ENCODE assay signal across 1 cellular context in the genomic region with DNA sequence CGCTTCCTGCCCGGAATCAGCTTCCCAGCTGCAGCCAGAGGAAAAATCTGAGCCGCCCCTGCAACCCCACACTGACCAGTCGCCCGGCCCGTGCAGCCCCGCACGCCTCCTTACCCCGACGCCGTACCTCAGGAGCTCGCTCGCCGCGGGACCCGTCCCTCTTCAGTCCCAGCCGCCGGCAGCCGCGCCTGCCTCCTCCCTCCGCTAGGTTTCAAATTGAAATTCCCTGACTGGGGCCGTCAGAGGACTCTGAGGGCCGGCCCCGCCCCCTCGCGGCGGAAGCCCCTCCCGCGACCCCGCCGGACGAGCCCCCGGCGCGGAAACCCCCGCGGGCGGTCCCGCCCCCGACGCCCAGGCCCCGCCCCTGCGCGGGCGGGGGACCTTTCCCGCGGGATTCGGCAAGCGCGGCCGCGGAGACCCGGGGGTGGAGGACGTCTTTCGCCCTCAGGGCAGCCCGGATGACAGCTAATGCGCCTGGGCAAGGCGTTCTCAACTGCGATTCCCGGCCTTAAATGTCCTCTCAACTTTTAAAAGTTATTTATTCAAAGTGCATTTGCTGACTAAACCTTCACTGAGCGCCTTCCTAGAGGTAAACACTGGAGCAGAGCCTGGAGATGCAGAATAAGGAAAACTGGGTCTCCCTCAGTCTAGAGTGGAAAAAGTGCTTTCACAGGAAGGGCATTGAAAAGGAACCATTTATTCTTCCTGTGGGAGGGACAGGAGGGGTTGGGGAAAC.
A peak's percentile ranks its signal among the peaks of the same experiment; 100 is the strongest.
TF ChIP-seq lines count a peak whose summit lies in the region.

A gene (minus strand): TSS at position 218 of the 736 bp plus-strand sequence. CDS start 106,760 bp downstream, outside the sequence.

TF ChIP-seq in HepG2, 621 proteins besides CTCF, POLR2A, EP300 and RAD21 (continued from another document and continues in another):
- TF ChIP-seq, protein P1, sequence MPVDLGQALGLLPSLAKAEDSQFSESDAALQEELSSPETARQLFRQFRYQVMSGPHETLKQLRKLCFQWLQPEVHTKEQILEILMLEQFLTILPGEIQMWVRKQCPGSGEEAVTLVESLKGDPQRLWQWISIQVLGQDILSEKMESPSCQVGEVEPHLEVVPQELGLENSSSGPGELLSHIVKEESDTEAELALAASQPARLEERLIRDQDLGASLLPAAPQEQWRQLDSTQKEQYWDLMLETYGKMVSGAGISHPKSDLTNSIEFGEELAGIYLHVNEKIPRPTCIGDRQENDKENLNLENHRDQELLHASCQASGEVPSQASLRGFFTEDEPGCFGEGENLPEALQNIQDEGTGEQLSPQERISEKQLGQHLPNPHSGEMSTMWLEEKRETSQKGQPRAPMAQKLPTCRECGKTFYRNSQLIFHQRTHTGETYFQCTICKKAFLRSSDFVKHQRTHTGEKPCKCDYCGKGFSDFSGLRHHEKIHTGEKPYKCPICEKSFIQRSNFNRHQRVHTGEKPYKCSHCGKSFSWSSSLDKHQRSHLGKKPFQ (CRISPR knock-in tag; IDR thresholded peaks at IDR 0.05; ENCODE audit: insufficient replicate concordance) = no peak
- 0 out of 2 replicates have a peak, but pooled peaks have one; percentile 40 for TF ChIP-seq ZNF329 (CRISPR knock-in tag; IDR thresholded peaks at IDR 0.05; ENCODE audit: low read depth)
- TF ChIP-seq KMT2A (CRISPR knock-in tag; IDR thresholded peaks at IDR 0.05) = peak; percentile 85
- TF ChIP-seq TEAD3 (CRISPR knock-in tag; optimal IDR thresholded peaks at IDR 0.05; ENCODE audit: borderline replicate concordance) = peak; percentile 58
- no peak for TF ChIP-seq STAT5B (CRISPR knock-in tag; IDR thresholded peaks at IDR 0.05)
- no peak for TF ChIP-seq MZF1 (CRISPR knock-in tag; IDR thresholded peaks at IDR 0.05; ENCODE audit: borderline replicate concordance)
- TF ChIP-seq, protein P2, sequence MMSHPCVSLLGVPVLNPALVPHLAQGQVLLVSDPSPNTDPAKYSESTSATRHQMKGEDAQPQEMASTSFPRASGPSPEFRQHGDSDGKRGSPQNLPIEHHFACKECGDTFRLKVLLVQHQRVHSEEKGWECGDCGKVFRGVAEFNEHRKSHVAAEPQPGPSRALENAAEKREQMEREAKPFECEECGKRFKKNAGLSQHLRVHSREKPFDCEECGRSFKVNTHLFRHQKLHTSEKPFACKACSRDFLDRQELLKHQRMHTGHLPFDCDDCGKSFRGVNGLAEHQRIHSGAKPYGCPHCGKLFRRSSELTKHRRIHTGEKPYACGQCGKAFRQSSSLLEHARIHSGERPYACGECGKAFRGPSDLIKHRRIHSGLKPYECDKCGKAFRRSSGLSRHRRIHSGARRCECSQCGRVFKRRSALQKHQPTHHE (CRISPR knock-in tag; IDR thresholded peaks at IDR 0.05; ENCODE audit: borderline replicate concordance) = 0 out of 2 replicates have a peak, but pooled peaks have one; percentile 16
- no peak for TF ChIP-seq ATAD3A (CRISPR knock-in tag; IDR thresholded peaks at IDR 0.05)
- TF ChIP-seq AHR (CRISPR knock-in tag; IDR thresholded peaks at IDR 0.05) = no peak
- TF ChIP-seq, protein P3, sequence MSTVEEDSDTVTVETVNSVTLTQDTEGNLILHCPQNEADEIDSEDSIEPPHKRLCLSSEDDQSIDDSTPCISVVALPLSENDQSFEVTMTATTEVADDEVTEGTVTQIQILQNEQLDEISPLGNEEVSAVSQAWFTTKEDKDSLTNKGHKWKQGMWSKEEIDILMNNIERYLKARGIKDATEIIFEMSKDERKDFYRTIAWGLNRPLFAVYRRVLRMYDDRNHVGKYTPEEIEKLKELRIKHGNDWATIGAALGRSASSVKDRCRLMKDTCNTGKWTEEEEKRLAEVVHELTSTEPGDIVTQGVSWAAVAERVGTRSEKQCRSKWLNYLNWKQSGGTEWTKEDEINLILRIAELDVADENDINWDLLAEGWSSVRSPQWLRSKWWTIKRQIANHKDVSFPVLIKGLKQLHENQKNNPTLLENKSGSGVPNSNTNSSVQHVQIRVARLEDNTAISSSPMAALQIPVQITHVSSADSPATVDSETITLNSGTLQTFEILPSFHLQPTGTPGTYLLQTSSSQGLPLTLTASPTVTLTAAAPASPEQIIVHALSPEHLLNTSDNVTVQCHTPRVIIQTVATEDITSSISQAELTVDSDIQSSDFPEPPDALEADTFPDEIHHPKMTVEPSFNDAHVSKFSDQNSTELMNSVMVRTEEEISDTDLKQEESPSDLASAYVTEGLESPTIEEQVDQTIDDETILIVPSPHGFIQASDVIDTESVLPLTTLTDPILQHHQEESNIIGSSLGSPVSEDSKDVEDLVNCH (CRISPR knock-in tag; IDR thresholded peaks at IDR 0.05) = 0 out of 2 replicates have a peak, but pooled peaks have one; percentile 20
- TF ChIP-seq ZNF557 (CRISPR knock-in tag; IDR thresholded peaks at IDR 0.05) = no peak; the same call in 1 of the 2 replicates
- TF ChIP-seq, protein P4, sequence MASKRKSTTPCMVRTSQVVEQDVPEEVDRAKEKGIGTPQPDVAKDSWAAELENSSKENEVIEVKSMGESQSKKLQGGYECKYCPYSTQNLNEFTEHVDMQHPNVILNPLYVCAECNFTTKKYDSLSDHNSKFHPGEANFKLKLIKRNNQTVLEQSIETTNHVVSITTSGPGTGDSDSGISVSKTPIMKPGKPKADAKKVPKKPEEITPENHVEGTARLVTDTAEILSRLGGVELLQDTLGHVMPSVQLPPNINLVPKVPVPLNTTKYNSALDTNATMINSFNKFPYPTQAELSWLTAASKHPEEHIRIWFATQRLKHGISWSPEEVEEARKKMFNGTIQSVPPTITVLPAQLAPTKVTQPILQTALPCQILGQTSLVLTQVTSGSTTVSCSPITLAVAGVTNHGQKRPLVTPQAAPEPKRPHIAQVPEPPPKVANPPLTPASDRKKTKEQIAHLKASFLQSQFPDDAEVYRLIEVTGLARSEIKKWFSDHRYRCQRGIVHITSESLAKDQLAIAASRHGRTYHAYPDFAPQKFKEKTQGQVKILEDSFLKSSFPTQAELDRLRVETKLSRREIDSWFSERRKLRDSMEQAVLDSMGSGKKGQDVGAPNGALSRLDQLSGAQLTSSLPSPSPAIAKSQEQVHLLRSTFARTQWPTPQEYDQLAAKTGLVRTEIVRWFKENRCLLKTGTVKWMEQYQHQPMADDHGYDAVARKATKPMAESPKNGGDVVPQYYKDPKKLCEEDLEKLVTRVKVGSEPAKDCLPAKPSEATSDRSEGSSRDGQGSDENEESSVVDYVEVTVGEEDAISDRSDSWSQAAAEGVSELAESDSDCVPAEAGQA (IDR thresholded peaks at IDR 0.05; ENCODE audit: low read depth) = no peak
- TF ChIP-seq, protein P4 (CRISPR knock-in tag; IDR thresholded peaks at IDR 0.05; ENCODE audit: borderline replicate concordance) = no peak
- no peak for TF ChIP-seq ZNF382 (CRISPR knock-in tag; IDR thresholded peaks at IDR 0.05; ENCODE audit: borderline replicate concordance)
- TF ChIP-seq ZNF777 (CRISPR knock-in tag; IDR thresholded peaks at IDR 0.05) = peak; percentile 45
- TF ChIP-seq ETV6 (CRISPR knock-in tag; conservative IDR thresholded peaks at IDR 0.05) = no peak; the same call in 1 of the 2 replicates
- no peak; the same call in 1 of the 2 replicates for TF ChIP-seq HOXD1 (CRISPR knock-in tag; IDR thresholded peaks at IDR 0.05)
- no peak for TF ChIP-seq ZNF562 (CRISPR knock-in tag; IDR thresholded peaks at IDR 0.05; ENCODE audit: borderline replicate concordance)
- TF ChIP-seq ELF4 (CRISPR knock-in tag; IDR thresholded peaks at IDR 0.05; ENCODE audit: borderline replicate concordance) = no peak
- 0 out of 2 replicates have a peak, but pooled peaks have one; percentile 17 for TF ChIP-seq TSC22D2 (CRISPR knock-in tag; IDR thresholded peaks at IDR 0.05; ENCODE audit: borderline replicate concordance)
- TF ChIP-seq, protein P5, sequence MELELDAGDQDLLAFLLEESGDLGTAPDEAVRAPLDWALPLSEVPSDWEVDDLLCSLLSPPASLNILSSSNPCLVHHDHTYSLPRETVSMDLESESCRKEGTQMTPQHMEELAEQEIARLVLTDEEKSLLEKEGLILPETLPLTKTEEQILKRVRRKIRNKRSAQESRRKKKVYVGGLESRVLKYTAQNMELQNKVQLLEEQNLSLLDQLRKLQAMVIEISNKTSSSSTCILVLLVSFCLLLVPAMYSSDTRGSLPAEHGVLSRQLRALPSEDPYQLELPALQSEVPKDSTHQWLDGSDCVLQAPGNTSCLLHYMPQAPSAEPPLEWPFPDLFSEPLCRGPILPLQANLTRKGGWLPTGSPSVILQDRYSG (CRISPR knock-in tag; IDR thresholded peaks at IDR 0.05) = no peak
- TF ChIP-seq, protein P6, sequence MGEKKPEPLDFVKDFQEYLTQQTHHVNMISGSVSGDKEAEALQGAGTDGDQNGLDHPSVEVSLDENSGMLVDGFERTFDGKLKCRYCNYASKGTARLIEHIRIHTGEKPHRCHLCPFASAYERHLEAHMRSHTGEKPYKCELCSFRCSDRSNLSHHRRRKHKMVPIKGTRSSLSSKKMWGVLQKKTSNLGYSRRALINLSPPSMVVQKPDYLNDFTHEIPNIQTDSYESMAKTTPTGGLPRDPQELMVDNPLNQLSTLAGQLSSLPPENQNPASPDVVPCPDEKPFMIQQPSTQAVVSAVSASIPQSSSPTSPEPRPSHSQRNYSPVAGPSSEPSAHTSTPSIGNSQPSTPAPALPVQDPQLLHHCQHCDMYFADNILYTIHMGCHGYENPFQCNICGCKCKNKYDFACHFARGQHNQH (CRISPR knock-in tag; IDR thresholded peaks at IDR 0.05) = no peak; the same call in 1 of the 2 replicates
- TF ChIP-seq, protein P7, sequence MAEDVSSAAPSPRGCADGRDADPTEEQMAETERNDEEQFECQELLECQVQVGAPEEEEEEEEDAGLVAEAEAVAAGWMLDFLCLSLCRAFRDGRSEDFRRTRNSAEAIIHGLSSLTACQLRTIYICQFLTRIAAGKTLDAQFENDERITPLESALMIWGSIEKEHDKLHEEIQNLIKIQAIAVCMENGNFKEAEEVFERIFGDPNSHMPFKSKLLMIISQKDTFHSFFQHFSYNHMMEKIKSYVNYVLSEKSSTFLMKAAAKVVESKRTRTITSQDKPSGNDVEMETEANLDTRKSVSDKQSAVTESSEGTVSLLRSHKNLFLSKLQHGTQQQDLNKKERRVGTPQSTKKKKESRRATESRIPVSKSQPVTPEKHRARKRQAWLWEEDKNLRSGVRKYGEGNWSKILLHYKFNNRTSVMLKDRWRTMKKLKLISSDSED (CRISPR knock-in tag; IDR thresholded peaks at IDR 0.05) = no peak
- no peak for TF ChIP-seq ZNF256 (CRISPR knock-in tag; conservative IDR thresholded peaks at IDR 0.05)
- TF ChIP-seq ZNF230 (CRISPR knock-in tag; IDR thresholded peaks at IDR 0.05) = peak; percentile 63
- TF ChIP-seq, protein P8, sequence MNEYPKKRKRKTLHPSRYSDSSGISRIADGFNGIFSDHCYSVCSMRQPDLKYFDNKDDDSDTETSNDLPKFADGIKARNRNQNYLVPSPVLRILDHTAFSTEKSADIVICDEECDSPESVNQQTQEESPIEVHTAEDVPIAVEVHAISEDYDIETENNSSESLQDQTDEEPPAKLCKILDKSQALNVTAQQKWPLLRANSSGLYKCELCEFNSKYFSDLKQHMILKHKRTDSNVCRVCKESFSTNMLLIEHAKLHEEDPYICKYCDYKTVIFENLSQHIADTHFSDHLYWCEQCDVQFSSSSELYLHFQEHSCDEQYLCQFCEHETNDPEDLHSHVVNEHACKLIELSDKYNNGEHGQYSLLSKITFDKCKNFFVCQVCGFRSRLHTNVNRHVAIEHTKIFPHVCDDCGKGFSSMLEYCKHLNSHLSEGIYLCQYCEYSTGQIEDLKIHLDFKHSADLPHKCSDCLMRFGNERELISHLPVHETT (CRISPR knock-in tag; conservative IDR thresholded peaks at IDR 0.05) = peak; percentile 38; the same call in 1 of the 2 replicates
- peak; percentile 67; the same call in 1 of the 2 replicates for TF ChIP-seq NFATC3 (CRISPR knock-in tag; IDR thresholded peaks at IDR 0.05)
- TF ChIP-seq FOXK1 (CRISPR knock-in tag; IDR thresholded peaks at IDR 0.05; ENCODE audit: borderline replicate concordance, low read depth) = no peak
- no peak for TF ChIP-seq ZNF232 (CRISPR knock-in tag; IDR thresholded peaks at IDR 0.05; ENCODE audit: borderline replicate concordance)
- TF ChIP-seq ZKSCAN1 (IDR thresholded peaks at IDR 0.05; ENCODE audit: low read length) = no peak
- TF ChIP-seq, protein P9, sequence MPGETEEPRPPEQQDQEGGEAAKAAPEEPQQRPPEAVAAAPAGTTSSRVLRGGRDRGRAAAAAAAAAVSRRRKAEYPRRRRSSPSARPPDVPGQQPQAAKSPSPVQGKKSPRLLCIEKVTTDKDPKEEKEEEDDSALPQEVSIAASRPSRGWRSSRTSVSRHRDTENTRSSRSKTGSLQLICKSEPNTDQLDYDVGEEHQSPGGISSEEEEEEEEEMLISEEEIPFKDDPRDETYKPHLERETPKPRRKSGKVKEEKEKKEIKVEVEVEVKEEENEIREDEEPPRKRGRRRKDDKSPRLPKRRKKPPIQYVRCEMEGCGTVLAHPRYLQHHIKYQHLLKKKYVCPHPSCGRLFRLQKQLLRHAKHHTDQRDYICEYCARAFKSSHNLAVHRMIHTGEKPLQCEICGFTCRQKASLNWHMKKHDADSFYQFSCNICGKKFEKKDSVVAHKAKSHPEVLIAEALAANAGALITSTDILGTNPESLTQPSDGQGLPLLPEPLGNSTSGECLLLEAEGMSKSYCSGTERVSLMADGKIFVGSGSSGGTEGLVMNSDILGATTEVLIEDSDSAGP (CRISPR knock-in tag; IDR thresholded peaks at IDR 0.05; ENCODE audit: borderline replicate concordance) = no peak; the same call in 1 of the 2 replicates
- TF ChIP-seq, protein P10, sequence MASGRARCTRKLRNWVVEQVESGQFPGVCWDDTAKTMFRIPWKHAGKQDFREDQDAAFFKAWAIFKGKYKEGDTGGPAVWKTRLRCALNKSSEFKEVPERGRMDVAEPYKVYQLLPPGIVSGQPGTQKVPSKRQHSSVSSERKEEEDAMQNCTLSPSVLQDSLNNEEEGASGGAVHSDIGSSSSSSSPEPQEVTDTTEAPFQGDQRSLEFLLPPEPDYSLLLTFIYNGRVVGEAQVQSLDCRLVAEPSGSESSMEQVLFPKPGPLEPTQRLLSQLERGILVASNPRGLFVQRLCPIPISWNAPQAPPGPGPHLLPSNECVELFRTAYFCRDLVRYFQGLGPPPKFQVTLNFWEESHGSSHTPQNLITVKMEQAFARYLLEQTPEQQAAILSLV (CRISPR knock-in tag; IDR thresholded peaks at IDR 0.05; ENCODE audit: borderline replicate concordance) = no peak
- peak; percentile 55; the same call in 1 of the 2 replicates for TF ChIP-seq NFIC (IDR thresholded peaks at IDR 0.05; ENCODE audit: low read length)
- TF ChIP-seq RBM22 (optimal IDR thresholded peaks at IDR 0.05; ENCODE audit: low read length) = no peak
- no peak for TF ChIP-seq ZNF724P (CRISPR knock-in tag; IDR thresholded peaks at IDR 0.05; ENCODE audit: borderline replicate concordance)
- TF ChIP-seq ZNF672 (CRISPR knock-in tag; IDR thresholded peaks at IDR 0.05) = no peak
- no peak for TF ChIP-seq ZFP36L2 (CRISPR knock-in tag; IDR thresholded peaks at IDR 0.05)
- TF ChIP-seq MED8 (CRISPR knock-in tag; IDR thresholded peaks at IDR 0.05; ENCODE audit: insufficient replicate concordance) = peak; percentile 56
